In genomic region chr1:202213361-202214088, GRCh38 we compare ENCODE assay signal across 9 cellular contexts. TPM values are rescaled to one million over a fixed set of nuclear protein-coding genes. Genes with fewer than 3 reads are reported as not detected.
DNase-seq lines count a peak whose midpoint lies in the region; ATAC-seq and TF ChIP-seq lines count a peak whose summit lies in the region.
"Had no signal": no experiment of that assay in that cellular context is flagged by ENCODE, and none has a peak within 500 bp of the region (broad histone marks: within the 10 kb centered on the region; RNA-seq: fewer than 3 reads in every experiment).

No MANE protein-coding gene starts in this region.

- no peaks in the 10 kb centered on the region for H3K79me2 ChIP-seq in SK-N-SH (ENCODE audit: insufficient read depth)

- H3K9me3 ChIP-seq in cardiac muscle cell (ENCODE audit: low read depth) (no peaks in the 10 kb centered on the region), SK-N-SH (no peaks in the 10 kb centered on the region), upper lobe of right lung (no peaks in the 10 kb centered on the region)

- H3K27me3 ChIP-seq in cardiac muscle cell: peaks cover 58% of the 10 kb centered on the region
- H3K27me3 ChIP-seq in SK-N-SH (ENCODE audit: insufficient read depth): peaks cover 66% of the 10 kb centered on the region
- peaks cover 24% of the 10 kb centered on the region for H3K27me3 ChIP-seq in upper lobe of right lung

- CTCF ChIA-PET in SK-N-SH (lab: Yijun Ruan, JAX): interaction anchor here (0.7 to 6.6 kb wide), 19 partner anchors 13 to 131 kb away, joined by 3 to 59 read pairs (median 4); partner anchors contain the start of gene LGR6

- DNase-seq in cardiac muscle cell (ENCODE audit: low read depth in 1 of 2, low spot score in 1 of 2): no peak
- no peak for DNase-seq in Right ventricle myocardium superior
- peak; percentile 75 for DNase-seq in SK-N-SH
- no peak for DNase-seq in upper lobe of right lung
- DNase-seq in stimulated activated CD4-positive, alpha-beta T cell treated with anti-CD3 and anti-CD28 coated beads, Interleukin-4, amount 100 ng/mL, for 24 hours: no peak
- DNase-seq in posterior vena cava (ENCODE audit: low spot score): no peak

- H3K4me1 ChIP-seq in cardiac muscle cell (ENCODE audit: low read depth) (no peaks in the 10 kb centered on the region), SK-N-SH (ENCODE audit: control insufficient read depth in 1 of 2, insufficient read depth in 2 of 2, low read depth in 1 of 2, low read length in 1 of 2) (peaks cover 0 to 3% of the 10 kb centered on the region in 2 experiments; a peak in 1 of 4 replicates), upper lobe of right lung (no peaks in the 10 kb centered on the region)

- intact Hi-C loops in Right ventricle myocardium superior (cut with DNase I): no loop called here
- intact Hi-C loops in upper lobe of right lung (cut with DNase I): no loop called here
- intact Hi-C loops in posterior vena cava (cut with DNase I): no loop called here

- WGBS in SK-N-SH (ENCODE audit: low lambda C conversion rate): 61% methylated on average over 7 of the region's 8 CpGs

- H3K27ac ChIP-seq in cardiac muscle cell: no peak overlapping the region
- no peak overlapping the region for H3K27ac ChIP-seq in SK-N-SH (ENCODE audit: low read depth in 2 of 2, low read length in 1 of 2)
- H3K27ac ChIP-seq in upper lobe of right lung: no peak overlapping the region
- H3K27ac ChIP-seq: KMS-11 had no signal

- TF ChIP-seq EP300 in SK-N-SH (IDR thresholded peaks at IDR 0.05; ENCODE audit: borderline replicate concordance in 1 of 2, low read depth in 1 of 2, low read length in 1 of 2): no peak

- H3K9me2 ChIP-seq in SK-N-SH: no peaks in the 10 kb centered on the region

- no peak overlapping the region for H3K9ac ChIP-seq in SK-N-SH
- H3K9ac ChIP-seq: KMS-11 had no signal

- H3K4me3 ChIP-seq in cardiac muscle cell (peak overlapping the region; percentile 30), SK-N-SH (ENCODE audit: low read depth in 2 of 2, low read length in 1 of 2) (peak overlapping the region in 1 of 2 experiments; percentile 35; a peak in 2 of 4 replicates), iPS-11a (ENCODE audit: low read depth, low read length) (peak overlapping the region; percentile 33), upper lobe of right lung (peak overlapping the region; percentile 39)

- ATAC-seq in Right ventricle myocardium superior (ENCODE audit: poor library complexity) (no peak), upper lobe of right lung (no peak), HG03460 (IDR thresholded peaks at IDR 0.05; ENCODE audit: unreplicated experiment) (no peak)

- no peak overlapping the region for H2AFZ ChIP-seq in SK-N-SH (ENCODE audit: low read depth)

- POLR2A ChIA-PET in SK-N-SH (lab: Yijun Ruan, JAX): no interaction called here

- peak; percentile 38 for TF ChIP-seq RAD21 in SK-N-SH (IDR thresholded peaks at IDR 0.05; ENCODE audit: low read length)

- H3F3A ChIP-seq in SK-N-SH (replicated peaks; ENCODE audit: insufficient read depth): no peaks in the 10 kb centered on the region

- peak; percentile 35 for TF ChIP-seq CTCF in cardiac muscle cell (IDR thresholded peaks at IDR 0.05; ENCODE audit: low read depth, low read length)
- peak; percentile 43 for TF ChIP-seq CTCF in SK-N-SH (IDR thresholded peaks at IDR 0.05)
- TF ChIP-seq CTCF in upper lobe of right lung (IDR thresholded peaks at IDR 0.05): peak; percentile 22

- H3K4me2 ChIP-seq in SK-N-SH: no peak overlapping the region; the same call in 1 of the 2 replicates
- H3K4me2 ChIP-seq: KMS-11 had no signal

- H4K20me1 ChIP-seq in SK-N-SH (ENCODE audit: insufficient read depth): no peaks in the 10 kb centered on the region

- H3K36me3 ChIP-seq in cardiac muscle cell (no peaks in the 10 kb centered on the region), SK-N-SH (replicated peaks in 1 of 2; ENCODE audit: control insufficient read depth in 1 of 2, insufficient read depth in 2 of 2, low read length in 1 of 2) (no peaks in the 10 kb centered on the region), upper lobe of right lung (no peaks in the 10 kb centered on the region)

TF ChIP-seq in SK-N-SH, 30 proteins besides CTCF, POLR2A, EP300 and RAD21:
- TF ChIP-seq MEF2A (IDR thresholded peaks at IDR 0.05; ENCODE audit: borderline replicate concordance, low read depth) (no peak), SMC3 (IDR thresholded peaks at IDR 0.05; ENCODE audit: low read depth, low read length) (peak; percentile 40; the same call in 1 of the 2 replicates), RXRA (IDR thresholded peaks at IDR 0.05; ENCODE audit: borderline replicate concordance, low read depth) (no peak)
TF ChIP-seq in SK-N-SH: peak in this region for 1.

RNA-seq across cellular contexts. Expression of gene LGR6, which starts 19.9 kb away (rescaled TPM):
- total RNA-seq in cardiac muscle cell (not detected in 2 replicates), Right ventricle myocardium superior (3.9 TPM), upper lobe of right lung (1.8 TPM), posterior vena cava (under 1 TPM; 0.28 to 0.43 TPM)
- polyA plus RNA-seq in cardiac muscle cell (0.16 TPM in 1 of 2 replicates, not detected in the other), SK-N-SH (2012; rRNA removed) (0.03 TPM in 1 of 2 replicates, not detected in the other)
- polyA plus RNA-seq in SK-N-SH (2012; cell fraction: cytosol; rRNA removed): 0.03 TPM in 1 of 2 replicates, not detected in the other
- 0.06 TPM in 1 of 2 replicates, not detected in the other for polyA plus RNA-seq in SK-N-SH (2012; cell fraction: nucleus; rRNA removed)

RNA-seq across cellular contexts. Expression of gene PTPN7, which starts 53.1 kb away (rescaled TPM):
- total RNA-seq in cardiac muscle cell (not detected in 2 replicates), Right ventricle myocardium superior (0.27 TPM), upper lobe of right lung (7.3 TPM), posterior vena cava (1 to 10 TPM; 1.2 to 2.2 TPM)
- polyA plus RNA-seq in cardiac muscle cell (0.66 TPM in 1 of 2 replicates, not detected in the other), SK-N-SH (2012; rRNA removed) (not detected in 2 replicates)
- 0.01 TPM in 1 of 2 replicates, not detected in the other for polyA plus RNA-seq in SK-N-SH (2012; cell fraction: cytosol; rRNA removed)
- not detected in 2 replicates for polyA plus RNA-seq in SK-N-SH (2012; cell fraction: nucleus; rRNA removed)
